Comparison of ENCODE assay signal across 1 cellular context in the genomic region with DNA sequence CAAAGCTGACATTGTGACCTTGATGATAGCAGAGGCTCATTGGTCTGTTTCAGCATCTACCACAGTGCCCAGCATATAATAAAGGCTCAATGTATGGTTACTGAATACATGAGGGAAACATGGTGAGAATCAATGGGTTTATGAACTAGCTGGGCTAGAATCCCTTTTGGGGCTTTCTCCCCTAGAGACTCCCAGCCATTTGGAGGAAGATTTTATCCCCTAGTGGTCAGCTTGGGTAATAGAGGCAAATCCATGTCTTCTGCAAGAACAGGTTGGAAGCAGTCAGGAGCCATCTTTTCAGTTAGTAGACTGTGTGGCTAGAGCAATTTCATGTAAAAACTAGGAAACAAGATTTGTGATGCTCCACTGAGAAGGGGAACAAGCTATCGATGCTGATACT.
TF ChIP-seq lines count a peak whose summit lies in the region.

No MANE protein-coding gene starts in this region.

TF ChIP-seq in GM23338, 12 proteins besides CTCF, POLR2A, EP300 and RAD21 (continued from another document):
- TF ChIP-seq, protein P1, sequence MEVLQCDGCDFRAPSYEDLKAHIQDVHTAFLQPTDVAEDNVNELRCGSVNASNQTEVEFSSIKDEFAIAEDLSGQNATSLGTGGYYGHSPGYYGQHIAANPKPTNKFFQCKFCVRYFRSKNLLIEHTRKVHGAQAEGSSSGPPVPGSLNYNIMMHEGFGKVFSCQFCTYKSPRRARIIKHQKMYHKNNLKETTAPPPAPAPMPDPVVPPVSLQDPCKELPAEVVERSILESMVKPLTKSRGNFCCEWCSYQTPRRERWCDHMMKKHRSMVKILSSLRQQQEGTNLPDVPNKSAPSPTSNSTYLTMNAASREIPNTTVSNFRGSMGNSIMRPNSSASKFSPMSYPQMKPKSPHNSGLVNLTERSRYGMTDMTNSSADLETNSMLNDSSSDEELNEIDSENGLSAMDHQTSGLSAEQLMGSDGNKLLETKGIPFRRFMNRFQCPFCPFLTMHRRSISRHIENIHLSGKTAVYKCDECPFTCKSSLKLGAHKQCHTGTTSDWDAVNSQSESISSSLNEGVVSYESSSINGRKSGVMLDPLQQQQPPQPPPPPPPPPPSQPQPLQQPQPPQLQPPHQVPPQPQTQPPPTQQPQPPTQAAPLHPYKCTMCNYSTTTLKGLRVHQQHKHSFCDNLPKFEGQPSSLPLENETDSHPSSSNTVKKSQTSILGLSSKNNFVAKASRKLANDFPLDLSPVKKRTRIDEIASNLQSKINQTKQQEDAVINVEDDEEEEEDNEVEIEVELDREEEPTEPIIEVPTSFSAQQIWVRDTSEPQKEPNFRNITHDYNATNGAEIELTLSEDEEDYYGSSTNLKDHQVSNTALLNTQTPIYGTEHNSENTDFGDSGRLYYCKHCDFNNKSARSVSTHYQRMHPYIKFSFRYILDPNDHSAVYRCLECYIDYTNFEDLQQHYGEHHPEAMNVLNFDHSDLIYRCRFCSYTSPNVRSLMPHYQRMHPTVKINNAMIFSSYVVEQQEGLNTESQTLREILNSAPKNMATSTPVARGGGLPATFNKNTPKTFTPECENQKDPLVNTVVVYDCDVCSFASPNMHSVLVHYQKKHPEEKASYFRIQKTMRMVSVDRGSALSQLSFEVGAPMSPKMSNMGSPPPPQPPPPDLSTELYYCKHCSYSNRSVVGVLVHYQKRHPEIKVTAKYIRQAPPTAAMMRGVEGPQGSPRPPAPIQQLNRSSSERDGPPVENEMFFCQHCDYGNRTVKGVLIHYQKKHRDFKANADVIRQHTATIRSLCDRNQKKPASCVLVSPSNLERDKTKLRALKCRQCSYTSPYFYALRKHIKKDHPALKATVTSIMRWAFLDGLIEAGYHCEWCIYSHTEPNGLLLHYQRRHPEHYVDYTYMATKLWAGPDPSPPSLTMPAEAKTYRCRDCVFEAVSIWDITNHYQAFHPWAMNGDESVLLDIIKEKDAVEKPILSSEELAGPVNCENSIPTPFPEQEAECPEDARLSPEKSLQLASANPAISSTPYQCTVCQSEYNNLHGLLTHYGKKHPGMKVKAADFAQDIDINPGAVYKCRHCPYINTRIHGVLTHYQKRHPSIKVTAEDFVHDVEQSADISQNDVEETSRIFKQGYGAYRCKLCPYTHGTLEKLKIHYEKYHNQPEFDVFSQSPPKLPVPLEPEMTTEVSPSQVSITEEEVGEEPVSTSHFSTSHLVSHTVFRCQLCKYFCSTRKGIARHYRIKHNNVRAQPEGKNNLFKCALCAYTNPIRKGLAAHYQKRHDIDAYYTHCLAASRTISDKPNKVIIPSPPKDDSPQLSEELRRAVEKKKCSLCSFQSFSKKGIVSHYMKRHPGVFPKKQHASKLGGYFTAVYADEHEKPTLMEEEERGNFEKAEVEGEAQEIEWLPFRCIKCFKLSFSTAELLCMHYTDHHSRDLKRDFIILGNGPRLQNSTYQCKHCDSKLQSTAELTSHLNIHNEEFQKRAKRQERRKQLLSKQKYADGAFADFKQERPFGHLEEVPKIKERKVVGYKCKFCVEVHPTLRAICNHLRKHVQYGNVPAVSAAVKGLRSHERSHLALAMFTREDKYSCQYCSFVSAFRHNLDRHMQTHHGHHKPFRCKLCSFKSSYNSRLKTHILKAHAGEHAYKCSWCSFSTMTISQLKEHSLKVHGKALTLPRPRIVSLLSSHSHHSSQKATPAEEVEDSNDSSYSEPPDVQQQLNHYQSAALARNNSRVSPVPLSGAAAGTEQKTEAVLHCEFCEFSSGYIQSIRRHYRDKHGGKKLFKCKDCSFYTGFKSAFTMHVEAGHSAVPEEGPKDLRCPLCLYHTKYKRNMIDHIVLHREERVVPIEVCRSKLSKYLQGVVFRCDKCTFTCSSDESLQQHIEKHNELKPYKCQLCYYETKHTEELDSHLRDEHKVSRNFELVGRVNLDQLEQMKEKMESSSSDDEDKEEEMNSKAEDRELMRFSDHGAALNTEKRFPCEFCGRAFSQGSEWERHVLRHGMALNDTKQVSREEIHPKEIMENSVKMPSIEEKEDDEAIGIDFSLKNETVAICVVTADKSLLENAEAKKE (CRISPR knock-in tag; IDR thresholded peaks at IDR 0.05), result no peak
- no peak for TF ChIP-seq EZH2 (IDR thresholded peaks at IDR 0.05; ENCODE audit: low read depth, unreplicated experiment)
